In genomic region chr7:376306-376969, GRCh38 we compare ENCODE assay signal across 2 cellular contexts.
TF ChIP-seq lines count a peak whose summit lies in the region.

No MANE protein-coding gene starts in this region.

TF ChIP-seq in SK-N-SH, 30 proteins besides CTCF, POLR2A, EP300 and RAD21 (continued from another document):
- no peak for TF ChIP-seq USF2 (IDR thresholded peaks at IDR 0.05; ENCODE audit: borderline replicate concordance, low read depth, low read length)
- no peak for TF ChIP-seq IRF3 (IDR thresholded peaks at IDR 0.05; ENCODE audit: low read depth, low read length)
- no peak for TF ChIP-seq MEF2A (IDR thresholded peaks at IDR 0.05; ENCODE audit: borderline replicate concordance, low read depth)
- TF ChIP-seq YY1 (IDR thresholded peaks at IDR 0.05; ENCODE audit: low read depth) = no peak
- TF ChIP-seq TEAD4 (IDR thresholded peaks at IDR 0.05; ENCODE audit: borderline replicate concordance, insufficient read depth) = no peak
- no peak for TF ChIP-seq ZBTB33 (IDR thresholded peaks at IDR 0.05; ENCODE audit: borderline replicate concordance, low read depth)
- no peak for TF ChIP-seq MXI1 (IDR thresholded peaks at IDR 0.05; ENCODE audit: low read depth, low read length)
- no peak for TF ChIP-seq TAF1 (IDR thresholded peaks at IDR 0.05; ENCODE audit: borderline replicate concordance, low read depth, low read length)

TF ChIP-seq in SK-N-SH treated with all-trans-retinoic acid at 6 μM for 48 hours, 23 proteins besides CTCF, POLR2A, EP300 and RAD21 (continued from another document):
- TF ChIP-seq TSHZ2 (CRISPR knock-in tag; IDR thresholded peaks at IDR 0.05) = no peak
- TF ChIP-seq ARNTL (CRISPR knock-in tag; IDR thresholded peaks at IDR 0.05; ENCODE audit: borderline replicate concordance, low read depth) = no peak
- no peak for TF ChIP-seq TOX (CRISPR knock-in tag; IDR thresholded peaks at IDR 0.05; ENCODE audit: borderline replicate concordance)
- no peak for TF ChIP-seq ZC3H10 (CRISPR knock-in tag; IDR thresholded peaks at IDR 0.05)
- no peak for TF ChIP-seq CREB5 (CRISPR knock-in tag; IDR thresholded peaks at IDR 0.05; ENCODE audit: low read depth)
- no peak for TF ChIP-seq POU6F1 (CRISPR knock-in tag; IDR thresholded peaks at IDR 0.05; ENCODE audit: borderline replicate concordance, low read depth)
- TF ChIP-seq ZNF8 (CRISPR knock-in tag; IDR thresholded peaks at IDR 0.05) = no peak
- no peak for TF ChIP-seq ZFP30 (CRISPR knock-in tag; IDR thresholded peaks at IDR 0.05)
